11 cellular contexts compared by ENCODE assay signal in the genomic region with DNA sequence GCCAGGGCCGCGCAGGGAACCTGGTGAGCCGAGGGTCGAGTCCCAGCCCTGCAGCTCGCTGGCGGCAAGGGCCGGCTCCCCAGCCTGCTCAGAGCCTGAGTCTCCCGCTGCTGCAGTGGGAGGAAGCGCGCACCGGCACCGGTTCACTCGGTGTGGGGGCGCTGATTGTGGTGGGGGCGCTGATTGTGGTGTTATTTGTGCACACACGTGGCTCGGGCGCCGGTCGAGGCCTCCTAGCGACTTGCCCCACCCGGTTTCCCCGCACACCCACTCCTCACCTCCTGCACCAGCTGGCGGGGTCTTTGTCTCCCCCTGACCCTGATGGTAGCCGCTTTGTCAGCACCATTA.
DNase-seq lines count a peak whose midpoint lies in the region; ATAC-seq and TF ChIP-seq lines count a peak whose summit lies in the region.
"Had no signal": no experiment of that assay in that cellular context is flagged by ENCODE, and none has a peak within 500 bp of the region (broad histone marks: within the 10 kb centered on the region; RNA-seq: fewer than 3 reads in every experiment).

No MANE protein-coding gene starts in this region.

- no peaks in the 10 kb centered on the region for H3K36me3 ChIP-seq in psoas muscle (ENCODE audit: insufficient read depth in 1 of 2, low read depth in 1 of 2)
- H3K36me3 ChIP-seq: SJSA1 had no signal

- H3K27ac ChIP-seq in caudate nucleus (ENCODE audit: low read depth, low read length) (peak overlapping the region; percentile 71), psoas muscle (no peak overlapping the region)
- H3K27ac ChIP-seq: SJSA1 had no signal

- peak in 12 of 61 donors; percentile 24 to 79 (median 66) for DNase-seq in caudate nucleus (lab: John Stamatoyannopoulos, UW)
- no peak for DNase-seq in psoas muscle
- no peak for DNase-seq in T-helper 2 cell
- no peak for DNase-seq in EL
- DNase-seq in activated CD4-positive, alpha-beta T cell treated with anti-CD3 and anti-CD28 coated beads for 36 hours = no peak
- no peak for DNase-seq in germinal center (ENCODE audit: low spot score)
- DNase-seq: NCI-H226 had no signal

- 32 to 41% (median 34%) methylated on average over 21 to 25 of the region's 25 CpGs for WGBS in psoas muscle, 3 donors

- no peaks in the 10 kb centered on the region for H3K36me3 Mint-ChIP-seq in activated CD4-positive, alpha-beta T cell treated with anti-CD3 and anti-CD28 coated beads for 36 hours (ENCODE audit: low read depth)
- H3K36me3 Mint-ChIP-seq: activated naive CD4-positive, alpha-beta T cell treated with anti-CD3 and anti-CD28 coated beads, Interleukin-2, amount 50 U/mL, for 72 hours had no signal

- ATAC-seq in GM18867 (IDR thresholded peaks at IDR 0.05; ENCODE audit: unreplicated experiment) = peak; percentile 9
- ATAC-seq in HG02938 (IDR thresholded peaks at IDR 0.05; ENCODE audit: unreplicated experiment) = peak; percentile 21
- no peak for ATAC-seq in psoas muscle
- no peak for ATAC-seq in activated CD4-positive, alpha-beta T cell treated with anti-CD3 and anti-CD28 coated beads for 36 hours

- H3K27me3 Mint-ChIP-seq in activated CD4-positive, alpha-beta T cell treated with anti-CD3 and anti-CD28 coated beads for 36 hours = peaks cover 27% of the 10 kb centered on the region

- no peaks in the 10 kb centered on the region for H3K9me3 Mint-ChIP-seq in activated CD4-positive, alpha-beta T cell treated with anti-CD3 and anti-CD28 coated beads for 36 hours (ENCODE audit: low read depth)
- H3K9me3 Mint-ChIP-seq: activated naive CD4-positive, alpha-beta T cell treated with anti-CD3 and anti-CD28 coated beads, Interleukin-2, amount 50 U/mL, for 72 hours had no signal

- CTCF ChIA-PET in activated CD4-positive, alpha-beta T cell treated with anti-CD3 and anti-CD28 coated beads for 36 hours (lab: Charles Lee) = interaction anchor here (0.6 to 2.1 kb wide), 13 partner anchors 10 to 1538 kb away, joined by 3 to 12 read pairs (median 4); a partner anchor contains a TSS

- no peak overlapping the region for H3K4me3 Mint-ChIP-seq in activated CD4-positive, alpha-beta T cell treated with anti-CD3 and anti-CD28 coated beads for 36 hours

- peaks cover 7% of the 10 kb centered on the region for H3K4me1 ChIP-seq in psoas muscle

- no peaks in the 10 kb centered on the region for H3K9me3 ChIP-seq in psoas muscle
- H3K9me3 ChIP-seq: SJSA1 had no signal

- peak overlapping the region; percentile 65 for H3K4me3 ChIP-seq in psoas muscle
- H3K4me3 ChIP-seq: SJSA1 had no signal

- TF ChIP-seq CTCF in psoas muscle (IDR thresholded peaks at IDR 0.05) = no peak

- intact Hi-C loops in psoas muscle (cut with DNase I) = loop anchor here (2.0 to 10.0 kb wide), 3 partner anchors 267 to 1017 kb away; a partner anchor contains a TSS
- intact Hi-C loops in activated CD4-positive, alpha-beta T cell treated with anti-CD3 and anti-CD28 coated beads for 36 hours (cut with DNase I, micrococcal nuclease) = loop anchor here (1.0 to 10.0 kb wide), 5 partner anchors 267 to 695 kb away; a partner anchor contains a TSS

- H3K4me1 Mint-ChIP-seq in activated CD4-positive, alpha-beta T cell treated with anti-CD3 and anti-CD28 coated beads for 36 hours = no peaks in the 10 kb centered on the region

- no peak overlapping the region for H3K27ac Mint-ChIP-seq in activated CD4-positive, alpha-beta T cell treated with anti-CD3 and anti-CD28 coated beads for 36 hours
- H3K27ac Mint-ChIP-seq: activated naive CD4-positive, alpha-beta T cell treated with anti-CD3 and anti-CD28 coated beads, Interleukin-2, amount 50 U/mL, for 72 hours had no signal

- POLR2A ChIA-PET in activated CD4-positive, alpha-beta T cell treated with anti-CD3 and anti-CD28 coated beads for 36 hours (lab: Charles Lee) = interaction anchor here (0.5 kb wide), 1 partner anchor 702 kb away, joined by 3 read pairs; no protein-coding TSS in a partner anchor

- peaks cover 0 to 2% (median 0%) of the 10 kb centered on the region in 3 donors for H3K27me3 ChIP-seq in psoas muscle (ENCODE audit: insufficient read depth in 3 of 3, low read length in 2 of 3)
- H3K27me3 ChIP-seq: SJSA1 had no signal

Comparison
In these comparisons a context has a peak if more than half of its experiments do, and no peak if none do; other contexts are left out.
1. ATAC-seq: peak in GM18867 (single experiment) and HG02938 (single experiment); none in psoas muscle (0 of 4) and activated CD4-positive, alpha-beta T cell treated with anti-CD3 and anti-CD28 coated beads for 36 hours (single experiment).